1 cellular context compared by ENCODE assay signal in the genomic region with DNA sequence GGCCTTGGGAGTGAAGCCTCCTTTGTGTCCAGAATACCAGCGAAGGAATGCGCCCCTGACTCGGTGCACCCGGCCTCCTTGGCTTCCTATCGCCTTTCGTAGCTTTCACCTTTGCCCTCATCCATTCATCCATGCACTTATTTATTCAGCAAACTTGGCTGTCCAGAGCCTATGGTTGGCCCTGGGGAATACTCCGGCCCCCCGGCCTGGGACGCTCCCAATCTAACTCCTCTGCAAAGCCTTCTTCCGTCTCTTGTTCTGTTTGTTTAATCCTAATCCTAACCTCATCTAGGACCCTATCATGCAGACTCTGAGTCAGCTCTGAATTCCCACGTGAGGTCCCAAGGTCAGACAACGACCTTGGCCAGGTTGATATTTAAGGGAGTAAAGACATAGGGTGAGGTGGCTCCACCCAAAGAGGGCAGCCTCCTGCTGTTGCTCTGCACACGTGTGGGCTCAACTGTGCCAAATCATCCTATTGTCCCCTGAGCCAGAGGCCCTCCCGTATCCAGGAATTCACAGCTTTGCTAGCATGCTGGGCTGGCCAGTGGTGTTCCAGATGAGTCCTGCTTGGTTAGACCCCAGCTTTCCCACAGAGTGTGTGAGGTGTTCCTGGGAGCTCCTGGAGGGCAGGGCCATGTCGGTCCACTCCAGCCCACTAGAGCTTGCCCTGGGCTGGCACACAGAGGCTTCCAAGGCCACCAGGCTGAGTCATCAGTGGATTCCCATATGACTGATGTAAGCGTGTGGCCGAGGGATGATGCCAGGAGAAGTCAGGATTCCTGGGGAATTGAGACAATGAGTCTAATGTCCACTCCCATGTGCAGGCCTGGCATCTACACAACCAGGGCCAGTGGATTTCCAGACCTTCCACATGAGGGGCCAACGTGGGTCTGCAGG.
TF ChIP-seq lines count a peak whose summit lies in the region.

No MANE protein-coding gene starts in this region.

TF ChIP-seq in HCT116, 20 proteins besides CTCF, POLR2A, EP300 and RAD21 (continued from another document):
- TF ChIP-seq FOSL1 (IDR thresholded peaks at IDR 0.05; ENCODE audit: low read depth), result peak; percentile 16; the same call in 1 of the 2 replicates
- no peak for TF ChIP-seq ZFX (IDR thresholded peaks at IDR 0.05)
- TF ChIP-seq YY1 (IDR thresholded peaks at IDR 0.05; ENCODE audit: extremely low read depth, insufficient replicate concordance, low read depth, low read length), result no peak
- TF ChIP-seq SRF (IDR thresholded peaks at IDR 0.05; ENCODE audit: low read depth), result no peak
